ENCODE assay signal across 8 cellular contexts in genomic region chr15:40873625-40874561, GRCh38. TPM values are rescaled to one million over a fixed set of nuclear protein-coding genes. Genes with fewer than 3 reads are reported as not detected.
A peak's percentile ranks its signal among the peaks of the same experiment; 100 is the strongest.
DNase-seq lines count a peak whose midpoint lies in the region; ATAC-seq and TF ChIP-seq lines count a peak whose summit lies in the region.

A gene with protein sequence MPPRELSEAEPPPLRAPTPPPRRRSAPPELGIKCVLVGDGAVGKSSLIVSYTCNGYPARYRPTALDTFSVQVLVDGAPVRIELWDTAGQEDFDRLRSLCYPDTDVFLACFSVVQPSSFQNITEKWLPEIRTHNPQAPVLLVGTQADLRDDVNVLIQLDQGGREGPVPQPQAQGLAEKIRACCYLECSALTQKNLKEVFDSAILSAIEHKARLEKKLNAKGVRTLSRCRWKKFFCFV (minus strand): TSS chr15:40874234. CDS start chr15:40874139, 95 bp downstream.

- TF ChIP-seq CTCF in endodermal cell (conservative IDR thresholded peaks at IDR 0.05), result peak; percentile 74
- no peak for TF ChIP-seq CTCF in testis (IDR thresholded peaks at IDR 0.05)

- WGBS in endodermal cell (ENCODE audit: insufficient coverage in 1 of 2, insufficient read length in 1 of 2), 2 experiments, result 0 to 3% methylated on average over 32 to 78 of the region's 78 CpGs
- WGBS in testis, 2 donors, result 1% methylated on average over 31 to 58 of the region's 78 CpGs

- H3K27ac Mint-ChIP-seq in endodermal cell, result no peak within 1 kb of the TSS

- no peak within 1 kb of the TSS for H3K9ac ChIP-seq in endodermal cell (ENCODE audit: extremely low read depth, low read length, poor library complexity, severe bottlenecking)

- H3K9me3 ChIP-seq in endodermal cell (ENCODE audit: control insufficient read depth, low read length) (no peaks in the 10 kb centered on the region), muscle layer of duodenum (ENCODE audit: control insufficient read depth in 1 of 2, low read length in 2 of 2) (no peaks in the 10 kb centered on the region), testis (no peaks in the 10 kb centered on the region)

- H3K27me3 ChIP-seq in endodermal cell (ENCODE audit: control insufficient read depth, insufficient read depth, low read length, poor library complexity, severe bottlenecking) (peaks cover 6% of the 10 kb centered on the region), muscle layer of duodenum (ENCODE audit: low read depth, low read length) (no peaks in the 10 kb centered on the region), testis (no peaks in the 10 kb centered on the region)

- H3K36me3 Mint-ChIP-seq in endodermal cell (ENCODE audit: low read depth), result no peaks in the 10 kb centered on the region

- DNase-seq in 8988T, result peak; percentile 81
- DNase-seq in NCI-H510A (lab: John Stamatoyannopoulos, UW), result peak; percentile 57
- peak; percentile 43 for DNase-seq in activated CD4-positive, alpha-beta T cell treated with anti-CD3 and anti-CD28 coated beads, Interleukin-2, amount 50 U/mL, for 1 hour
- peak; percentile 96 for DNase-seq in endodermal cell
- DNase-seq in testis, result peak; percentile 68

- H3K4me3 ChIP-seq in endodermal cell (ENCODE audit: low read length) (peak within 1 kb of the TSS; percentile 75), muscle layer of duodenum (ENCODE audit: low read depth in 1 of 2, low read length in 2 of 2) (peak within 1 kb of the TSS; percentile 7 to 78), testis (peak within 1 kb of the TSS; percentile 51 to 55)

- H3K27ac ChIP-seq in endodermal cell (ENCODE audit: low read depth, low read length), result no peak within 1 kb of the TSS
- no peak within 1 kb of the TSS for H3K27ac ChIP-seq in muscle layer of duodenum (ENCODE audit: low read length)
- H3K27ac ChIP-seq in testis, result no peak within 1 kb of the TSS

- ATAC-seq in GM18498 (IDR thresholded peaks at IDR 0.05; ENCODE audit: unreplicated experiment) (peak; percentile 63), HG03108 (IDR thresholded peaks at IDR 0.05; ENCODE audit: unreplicated experiment) (peak; percentile 54)

- H3K4me1 Mint-ChIP-seq in endodermal cell, result peaks cover 20% of the 10 kb centered on the region

- peak within 1 kb of the TSS; percentile 62 for H3K4me3 Mint-ChIP-seq in endodermal cell

- H3K27me3 Mint-ChIP-seq in endodermal cell (ENCODE audit: insufficient read depth), result peaks cover 3% of the 10 kb centered on the region

- no peaks in the 10 kb centered on the region for H3K9me3 Mint-ChIP-seq in endodermal cell

- H3K36me3 ChIP-seq in endodermal cell (ENCODE audit: control insufficient read depth, insufficient read depth, low read length), result no peaks in the 10 kb centered on the region
- H3K36me3 ChIP-seq in muscle layer of duodenum (ENCODE audit: control insufficient read depth in 1 of 2, insufficient read depth in 2 of 2, low read length in 2 of 2), result no peaks in the 10 kb centered on the region
- no peaks in the 10 kb centered on the region for H3K36me3 ChIP-seq in testis (ENCODE audit: low read depth, missing control alignments)

- no peak for TF ChIP-seq POLR2A in testis (IDR thresholded peaks at IDR 0.05)

- intact Hi-C loops in testis (cut with DNase I; ENCODE audit: low total_unique reads), result no loop called here

- H3K4me1 ChIP-seq in endodermal cell (ENCODE audit: control insufficient read depth, insufficient read depth, low read length), result no peaks in the 10 kb centered on the region
- peaks cover 0 to 10% of the 10 kb centered on the region in 2 donors for H3K4me1 ChIP-seq in muscle layer of duodenum (ENCODE audit: control insufficient read depth in 1 of 2, insufficient read depth in 2 of 2, low read length in 2 of 2)
- H3K4me1 ChIP-seq in testis, result no peaks in the 10 kb centered on the region

RNA-seq across cellular contexts. Expression of the gene that starts here (rescaled TPM):
- 1 to 10 TPM; 1.8 to 2.8 TPM for total RNA-seq in endodermal cell
- polyA plus RNA-seq in endodermal cell (2013, experiment 1 of 2), result 0.39 TPM
- polyA plus RNA-seq in endodermal cell (2013, experiment 2 of 2), result 0.50 TPM
- under 1 TPM; 0.24 to 0.50 TPM for total RNA-seq in testis
- 0.91 TPM for polyA plus RNA-seq in testis (ENCODE audit: insufficient read depth, low read depth, low replicate concordance)

Comparison
In these comparisons a context has a peak if more than half of its experiments do, and no peak if none do; other contexts are left out.
1. Peak in DNase-seq and H3K4me3 ChIP-seq in testis; RNA of the gene not detected or under 1 TPM.
2. DNase-seq: peak in every context shown above with its lines; median percentile 96 in endodermal cell; 81 in 8988T; 68 in testis; 57 in NCI-H510A; 43 in activated CD4-positive, alpha-beta T cell treated with anti-CD3 and anti-CD28 coated beads, Interleukin-2, amount 50 U/mL, for 1 hour.